ENCODE assay signal across 19 cellular contexts in the genomic region with DNA sequence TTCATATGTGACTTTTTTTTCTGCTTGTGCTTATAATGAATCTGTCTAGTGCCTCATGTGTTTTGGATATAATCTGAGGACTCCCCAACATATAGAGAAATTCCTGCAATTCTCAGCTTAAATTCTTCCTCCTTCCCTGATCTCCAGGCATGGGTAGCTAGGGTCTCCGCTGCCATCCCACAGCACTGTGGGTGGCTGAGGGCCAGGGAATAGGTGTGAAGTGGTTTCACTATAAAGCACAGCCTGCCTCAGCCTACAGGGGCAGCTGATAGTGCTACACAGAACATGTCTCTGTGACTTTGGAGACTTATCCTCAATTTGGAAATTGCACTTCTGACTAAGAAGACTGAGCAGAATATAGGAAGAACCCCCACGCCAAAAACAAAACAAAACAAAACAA.
DNase-seq lines count a peak whose midpoint lies in the region; ATAC-seq and TF ChIP-seq lines count a peak whose summit lies in the region.
"Had no signal": no experiment of that assay in that cellular context is flagged by ENCODE, and none has a peak within 500 bp of the region (broad histone marks: within the 10 kb centered on the region; RNA-seq: fewer than 3 reads in every experiment).

No MANE protein-coding gene starts in this region.

- TF ChIP-seq EP300 in neural cell (conservative IDR thresholded peaks at IDR 0.05; ENCODE audit: poor library complexity, severe bottlenecking) = no peak

- H3K36me3 ChIP-seq in GM23338 (ENCODE audit: insufficient read depth) (no peaks in the 10 kb centered on the region), endodermal cell (ENCODE audit: control insufficient read depth, insufficient read depth, low read length) (no peaks in the 10 kb centered on the region), neural cell (ENCODE audit: insufficient read depth, low read length) (no peaks in the 10 kb centered on the region)
- H3K36me3 ChIP-seq: BLaER1 had no signal

- peaks cover 12% of the 10 kb centered on the region for H3K4me1 ChIP-seq in GM23338 (ENCODE audit: insufficient read depth)
- H3K4me1 ChIP-seq in endodermal cell (ENCODE audit: control insufficient read depth, insufficient read depth, low read length) = peaks cover 22% of the 10 kb centered on the region
- H3K4me1 ChIP-seq: BLaER1, Caco-2 had no signal

- H3K27me3 Mint-ChIP-seq in GM23338 (ENCODE audit: insufficient read depth, low read depth, poor library complexity) = peaks cover 8% of the 10 kb centered on the region
- H3K27me3 Mint-ChIP-seq in endodermal cell (ENCODE audit: insufficient read depth) = peaks cover 5% of the 10 kb centered on the region

- H4K20me1 ChIP-seq in GM23338 (replicated peaks; ENCODE audit: insufficient read depth) (no peaks in the 10 kb centered on the region), neural cell (ENCODE audit: insufficient read depth) (no peaks in the 10 kb centered on the region)
- H4K20me1 ChIP-seq: BLaER1 had no signal

- no peak overlapping the region for H3K27ac Mint-ChIP-seq in GM23338
- no peak overlapping the region for H3K27ac Mint-ChIP-seq in endodermal cell
- H3K27ac Mint-ChIP-seq in activated naive CD4-positive, alpha-beta T cell treated with anti-CD3 and anti-CD28 coated beads, Interleukin-2, amount 50 U/mL, for 72 hours = no peak overlapping the region
- H3K27ac Mint-ChIP-seq: B cell; CD8-positive, alpha-beta T cell had no signal

- H3F3A ChIP-seq in GM23338 (replicated peaks; ENCODE audit: low read depth) (no peaks in the 10 kb centered on the region), neural cell (ENCODE audit: insufficient read depth, low read length, poor library complexity, severe bottlenecking) (no peaks in the 10 kb centered on the region)

- H3K9ac ChIP-seq in endodermal cell (ENCODE audit: extremely low read depth, low read length, poor library complexity, severe bottlenecking) (no peak overlapping the region), neural cell (ENCODE audit: low read length) (no peak overlapping the region)
- H3K9ac ChIP-seq: BLaER1 had no signal

- TF ChIP-seq POLR2A in GM18505 (IDR thresholded peaks at IDR 0.05; ENCODE audit: borderline replicate concordance, extremely low read depth, insufficient read depth, insufficient read length) = no peak

- no peaks in the 10 kb centered on the region for H3K27me3 ChIP-seq in GM23338 (ENCODE audit: insufficient read depth)
- H3K27me3 ChIP-seq in endodermal cell (ENCODE audit: control insufficient read depth, insufficient read depth, low read length, poor library complexity, severe bottlenecking) = no peaks in the 10 kb centered on the region
- no peaks in the 10 kb centered on the region for H3K27me3 ChIP-seq in neural cell (ENCODE audit: insufficient read depth, low read depth, low read length)
- H3K27me3 ChIP-seq: BLaER1 had no signal

- TF ChIP-seq RAD21 in neural cell (conservative IDR thresholded peaks at IDR 0.05) = no peak

- H3K4me3 ChIP-seq in GM23338 (no peak overlapping the region), endodermal cell (ENCODE audit: low read length) (no peak overlapping the region), neural cell (ENCODE audit: low read length) (no peak overlapping the region)
- H3K4me3 ChIP-seq: BLaER1 had no signal

- H3K36me3 Mint-ChIP-seq in GM23338 (ENCODE audit: low read depth) = no peaks in the 10 kb centered on the region
- H3K36me3 Mint-ChIP-seq in endodermal cell (ENCODE audit: low read depth) = no peaks in the 10 kb centered on the region
- no peaks in the 10 kb centered on the region for H3K36me3 Mint-ChIP-seq in activated naive CD4-positive, alpha-beta T cell treated with anti-CD3 and anti-CD28 coated beads, Interleukin-2, amount 50 U/mL, for 72 hours
- H3K36me3 Mint-ChIP-seq: CD4-positive, CD25-positive, alpha-beta regulatory T cell; CD8-positive, alpha-beta T cell had no signal

- ATAC-seq in GM23338 (peak; percentile 32; the same call in 1 of the 3 replicates), GM18505 (IDR thresholded peaks at IDR 0.05; ENCODE audit: unreplicated experiment) (no peak)
- no peak for ATAC-seq in activated naive CD4-positive, alpha-beta T cell treated with anti-CD3 and anti-CD28 coated beads, Interleukin-2, amount 50 U/mL, for 72 hours
- ATAC-seq: CD8-positive, alpha-beta T cell had no signal

- H3K9me3 ChIP-seq in endodermal cell (ENCODE audit: control insufficient read depth, low read length) (no peaks in the 10 kb centered on the region), neural cell (ENCODE audit: low read length) (no peaks in the 10 kb centered on the region)
- H3K9me3 ChIP-seq: BLaER1, Caco-2 had no signal

- TF ChIP-seq CTCF in GM23338 (conservative IDR thresholded peaks at IDR 0.05; ENCODE audit: low read depth in 2 of 2) = no peak
- peak; percentile 39 for TF ChIP-seq CTCF in endodermal cell (conservative IDR thresholded peaks at IDR 0.05)
- TF ChIP-seq CTCF in neural cell (IDR thresholded peaks at IDR 0.05; ENCODE audit: poor library complexity, severe bottlenecking) = no peak

- H3K4me2 ChIP-seq in GM23338 = no peak overlapping the region
- H3K4me2 ChIP-seq in neural cell (ENCODE audit: low read length) = no peak overlapping the region
- H3K4me2 ChIP-seq: BLaER1 had no signal

- H3K79me2 ChIP-seq in GM23338 (replicated peaks; ENCODE audit: insufficient read depth) (no peaks in the 10 kb centered on the region), neural cell (replicated peaks; ENCODE audit: insufficient read depth, low read length) (no peaks in the 10 kb centered on the region)

- H3K27ac ChIP-seq in GM23338 (ENCODE audit: low read depth) = no peak overlapping the region
- H3K27ac ChIP-seq in endodermal cell (ENCODE audit: low read depth, low read length) = no peak overlapping the region
- H3K27ac ChIP-seq in neural cell (ENCODE audit: low read length) = peak overlapping the region; percentile 71
- H3K27ac ChIP-seq: 22Rv1, BLaER1, C4-2B had no signal

- peaks cover 9% of the 10 kb centered on the region; the same call in 1 of the 2 replicates for H3K9me2 ChIP-seq in GM23338 (ENCODE audit: insufficient read depth)
- H3K9me2 ChIP-seq in neural cell (ENCODE audit: insufficient read depth, low read length) = no peaks in the 10 kb centered on the region

- H3K4me1 Mint-ChIP-seq in GM23338 (peaks cover 18% of the 10 kb centered on the region), endodermal cell (peaks cover 39% of the 10 kb centered on the region)
- H3K4me1 Mint-ChIP-seq: B cell had no signal

- DNase-seq in DMS79 treated with DMSO at 0.1 percent for 48 hours (lab: John Stamatoyannopoulos, UW) = peak; percentile 12
- DNase-seq in DMS79 (lab: John Stamatoyannopoulos, UW) = no peak
- DNase-seq in GM23338 (ENCODE audit: low spot score) = no peak
- DNase-seq in endodermal cell = peak; percentile 78
- no peak for DNase-seq in activated CD8-positive, alpha-beta memory T cell treated with anti-CD3 and anti-CD28 coated beads for 24 hours
- DNase-seq in activated naive CD4-positive, alpha-beta T cell treated with anti-CD3 and anti-CD28 coated beads, Interleukin-2, amount 50 U/mL, for 72 hours (ENCODE audit: low spot score in 2 of 2) = no peak
- DNase-seq: Caco-2; CD4-positive, CD25-positive, alpha-beta regulatory T cell; CD8-positive, alpha-beta T cell; DMS153; GF-D8; H7; HCEC 1CT had no signal

- WGBS in endodermal cell (ENCODE audit: insufficient coverage in 1 of 2, insufficient read length in 1 of 2), 2 experiments = 84% methylated on average over 2 of the region's 2 CpGs; no CpG with 5 or more reads in 1 of the 2 experiments

- no peaks in the 10 kb centered on the region; the same call in 2 of the 3 replicates for H3K9me3 Mint-ChIP-seq in GM23338
- H3K9me3 Mint-ChIP-seq in endodermal cell = no peaks in the 10 kb centered on the region
- H3K9me3 Mint-ChIP-seq in activated naive CD4-positive, alpha-beta T cell treated with anti-CD3 and anti-CD28 coated beads, Interleukin-2, amount 50 U/mL, for 72 hours = peaks cover 4 to 14% of the 10 kb centered on the region in 2 donors
- H3K9me3 Mint-ChIP-seq: CD8-positive, alpha-beta T cell had no signal

- H2AFZ ChIP-seq in GM23338 = no peak overlapping the region
- no peak overlapping the region for H2AFZ ChIP-seq in neural cell (ENCODE audit: low read depth, low read length)

- H3K4me3 Mint-ChIP-seq in GM23338 (no peak overlapping the region), endodermal cell (no peak overlapping the region)
- H3K4me3 Mint-ChIP-seq: B cell; CD4-positive, CD25-positive, alpha-beta regulatory T cell; CD8-positive, alpha-beta T cell had no signal

TF ChIP-seq in GM23338, 12 proteins besides CTCF, POLR2A, EP300 and RAD21 (continues in another document):
- TF ChIP-seq ZNF114 (CRISPR knock-in tag; IDR thresholded peaks at IDR 0.05) = no peak
- no peak for TF ChIP-seq CREB1 (CRISPR knock-in tag; IDR thresholded peaks at IDR 0.05; ENCODE audit: low read depth)
- no peak for TF ChIP-seq JUNB (IDR thresholded peaks at IDR 0.05; ENCODE audit: unreplicated experiment)
- TF ChIP-seq, protein P1, sequence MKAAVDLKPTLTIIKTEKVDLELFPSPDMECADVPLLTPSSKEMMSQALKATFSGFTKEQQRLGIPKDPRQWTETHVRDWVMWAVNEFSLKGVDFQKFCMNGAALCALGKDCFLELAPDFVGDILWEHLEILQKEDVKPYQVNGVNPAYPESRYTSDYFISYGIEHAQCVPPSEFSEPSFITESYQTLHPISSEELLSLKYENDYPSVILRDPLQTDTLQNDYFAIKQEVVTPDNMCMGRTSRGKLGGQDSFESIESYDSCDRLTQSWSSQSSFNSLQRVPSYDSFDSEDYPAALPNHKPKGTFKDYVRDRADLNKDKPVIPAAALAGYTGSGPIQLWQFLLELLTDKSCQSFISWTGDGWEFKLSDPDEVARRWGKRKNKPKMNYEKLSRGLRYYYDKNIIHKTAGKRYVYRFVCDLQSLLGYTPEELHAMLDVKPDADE (IDR thresholded peaks at IDR 0.05) = no peak
- no peak for TF ChIP-seq EZH2 (IDR thresholded peaks at IDR 0.05; ENCODE audit: low read depth, unreplicated experiment)
- TF ChIP-seq STAT1 (IDR thresholded peaks at IDR 0.05; ENCODE audit: unreplicated experiment) = no peak

TF ChIP-seq in neural cell, 6 proteins besides CTCF, POLR2A, EP300 and RAD21 (continues in another document):
- no peak for TF ChIP-seq POLR2AphosphoS5 (IDR thresholded peaks at IDR 0.05)

Comparison
In these comparisons a context has a peak if more than half of its experiments do, and no peak if none do; other contexts are left out.
1. DNase-seq: peak in DMS79 treated with DMSO at 0.1 percent for 48 hours (single experiment) and endodermal cell (single experiment); none in DMS79 (single experiment), GM23338 (single experiment), activated CD8-positive, alpha-beta memory T cell treated with anti-CD3 and anti-CD28 coated beads for 24 hours (single experiment) and activated naive CD4-positive, alpha-beta T cell treated with anti-CD3 and anti-CD28 coated beads, Interleukin-2, amount 50 U/mL, for 72 hours (0 of 2).